Comparison of ENCODE assay signal across 8 cellular contexts in the genomic region with DNA sequence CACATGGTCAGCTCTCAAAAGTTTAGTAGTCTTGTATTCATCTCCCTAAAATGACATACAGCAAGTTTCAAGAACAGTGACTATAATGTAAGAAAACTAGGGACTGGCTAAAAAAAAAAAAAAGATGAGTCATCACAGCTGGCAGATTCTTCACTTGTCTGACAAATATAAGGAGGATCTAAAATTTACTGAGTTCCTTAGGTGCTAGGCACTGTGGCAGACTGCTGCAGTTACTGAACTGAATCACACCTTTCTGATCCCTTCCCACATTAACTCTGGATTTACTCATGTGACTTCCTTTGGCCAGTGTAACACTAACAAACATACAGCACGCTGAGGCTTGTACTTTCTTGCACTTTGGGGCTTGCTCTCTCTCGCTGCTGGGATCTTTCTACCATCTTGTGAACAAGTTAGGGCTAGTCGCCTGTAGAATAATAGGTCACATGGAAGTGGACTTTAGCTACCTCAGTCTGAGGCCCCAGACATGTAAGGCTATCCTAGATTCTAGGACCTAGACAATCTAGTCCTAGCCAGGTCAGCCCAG. TPM values are rescaled to one million over a fixed set of nuclear protein-coding genes. Genes with fewer than 3 reads are reported as not detected.
DNase-seq lines count a peak whose midpoint lies in the region; ATAC-seq and TF ChIP-seq lines count a peak whose summit lies in the region.

No MANE protein-coding gene starts in this region.

- H3K27ac Mint-ChIP-seq in dendritic cell treated with granulocyte-macrophage colony-stimulating factor and Interleukin-4, amounts not matched to agents 40 ng/mL and 50 ng/mL, for 4 days, result peak overlapping the region; percentile 48
- peak overlapping the region; percentile 10 to 55 (median 37) for H3K27ac Mint-ChIP-seq in nephron

- intact Hi-C loops in dendritic cell treated with granulocyte-macrophage colony-stimulating factor and Interleukin-4, amounts not matched to agents 40 ng/mL and 50 ng/mL, for 4 days (cut with micrococcal nuclease), result no loop called here
- intact Hi-C loops in ovary (cut with DNase I), result no loop called here

- H3K9me3 ChIP-seq in ovary, result no peaks in the 10 kb centered on the region

- H3K4me3 ChIP-seq in ovary, result no peak overlapping the region

- peaks cover 16% of the 10 kb centered on the region for H3K4me1 Mint-ChIP-seq in dendritic cell treated with granulocyte-macrophage colony-stimulating factor and Interleukin-4, amounts not matched to agents 40 ng/mL and 50 ng/mL, for 4 days (ENCODE audit: low read depth)
- peaks cover 10% of the 10 kb centered on the region for H3K4me1 Mint-ChIP-seq in nephron

- 40 to 49% (median 44%) methylated on average over 3 of the region's 3 CpGs for WGBS in ovary, 3 donors

- no peak overlapping the region for H3K27ac ChIP-seq in ovary

- no peaks in the 10 kb centered on the region for H3K4me1 ChIP-seq in ovary (ENCODE audit: insufficient read depth)

- TF ChIP-seq CTCF in nephron (IDR thresholded peaks at IDR 0.05; ENCODE audit: unreplicated experiment in 3 of 3) (no peak), ovary (IDR thresholded peaks at IDR 0.05) (no peak)

- no peak for TF ChIP-seq POLR2A in ovary (IDR thresholded peaks at IDR 0.05)

- H3K27me3 ChIP-seq in ovary, result no peaks in the 10 kb centered on the region

- H3K9me3 Mint-ChIP-seq in dendritic cell treated with granulocyte-macrophage colony-stimulating factor and Interleukin-4, amounts not matched to agents 40 ng/mL and 50 ng/mL, for 4 days, result no peaks in the 10 kb centered on the region
- no peaks in the 10 kb centered on the region for H3K9me3 Mint-ChIP-seq in nephron

- H3K36me3 Mint-ChIP-seq in dendritic cell treated with granulocyte-macrophage colony-stimulating factor and Interleukin-4, amounts not matched to agents 40 ng/mL and 50 ng/mL, for 4 days (ENCODE audit: low read depth), result peaks cover 64% of the 10 kb centered on the region
- H3K36me3 Mint-ChIP-seq in nephron (ENCODE audit: low read depth), result peaks cover 44% of the 10 kb centered on the region

- no peaks in the 10 kb centered on the region for H3K36me3 ChIP-seq in ovary

- ATAC-seq in GM18519 (IDR thresholded peaks at IDR 0.05; ENCODE audit: low FRiP score, unreplicated experiment), result no peak

- peak; percentile 32 for DNase-seq in stimulated activated CD4-positive, alpha-beta T cell treated with anti-CD3 and anti-CD28 coated beads, Interleukin-1b, Interleukin-23, amount 100 ng/mL, for 48 hours
- no peak for DNase-seq in stimulated activated CD4-positive, alpha-beta T cell treated with anti-CD3 and anti-CD28 coated beads, Interleukin-12 subunit alpha, Interleukin-12 subunit beta, amount 100 ng/mL, for 4 hours
- peak; percentile 66 for DNase-seq in OCI-M1 (lab: John Stamatoyannopoulos, UW)
- no peak for DNase-seq in ovary
- DNase-seq in UCSD-AML1 (lab: John Stamatoyannopoulos, UW; ENCODE audit: unreplicated experiment), result no peak

- no peak for TF ChIP-seq EP300 in ovary (IDR thresholded peaks at IDR 0.05)

- H3K27me3 Mint-ChIP-seq in dendritic cell treated with granulocyte-macrophage colony-stimulating factor and Interleukin-4, amounts not matched to agents 40 ng/mL and 50 ng/mL, for 4 days, result no peaks in the 10 kb centered on the region
- no peaks in the 10 kb centered on the region for H3K27me3 Mint-ChIP-seq in nephron (ENCODE audit: low read depth)

- H3K4me3 Mint-ChIP-seq in dendritic cell treated with granulocyte-macrophage colony-stimulating factor and Interleukin-4, amounts not matched to agents 40 ng/mL and 50 ng/mL, for 4 days, result no peak overlapping the region
- no peak overlapping the region for H3K4me3 Mint-ChIP-seq in nephron

RNA-seq across cellular contexts. Expression of a gene that starts 32.1 kb away (rescaled TPM):
- 10 to 100 TPM; 12.5 to 30.1 (median 17.9) TPM for total RNA-seq in ovary
- 10 to 100 TPM; 10.4 to 14.2 TPM for polyA plus RNA-seq in ovary

Comparison
In these comparisons a context has a peak if more than half of its experiments do, and no peak if none do; other contexts are left out.
1. DNase-seq: peak in stimulated activated CD4-positive, alpha-beta T cell treated with anti-CD3 and anti-CD28 coated beads, Interleukin-1b, Interleukin-23, amount 100 ng/mL, for 48 hours (single experiment) and OCI-M1 (single experiment); none in stimulated activated CD4-positive, alpha-beta T cell treated with anti-CD3 and anti-CD28 coated beads, Interleukin-12 subunit alpha, Interleukin-12 subunit beta, amount 100 ng/mL, for 4 hours (single experiment), ovary (0 of 5) and UCSD-AML1 (single experiment).